35 cellular contexts compared by ENCODE assay signal in the genomic region with DNA sequence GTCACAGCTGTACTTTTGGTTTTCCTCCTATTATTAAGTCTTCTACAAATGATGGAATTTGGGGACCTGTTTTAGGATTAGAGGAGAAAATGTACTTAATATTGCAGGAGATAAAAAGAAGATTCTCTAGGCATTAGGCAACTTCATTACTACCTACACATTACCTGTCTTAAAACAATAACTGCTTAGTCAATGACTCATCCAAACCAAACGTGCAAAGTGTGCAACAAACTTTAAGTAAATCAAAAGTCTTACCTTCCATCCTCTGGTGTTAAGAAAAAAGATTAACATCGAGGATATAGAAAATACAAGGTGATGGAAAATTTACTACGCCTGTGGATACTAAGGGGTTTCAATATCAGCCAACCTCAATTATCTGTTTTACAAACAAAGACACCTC.
"Had no signal": no experiment of that assay in that cellular context is flagged by ENCODE, and none has a peak within 500 bp of the region (broad histone marks: within the 10 kb centered on the region; RNA-seq: fewer than 3 reads in every experiment).

No MANE protein-coding gene starts in this region.

- H3K4me1 ChIP-seq: ascending aorta had no signal

- H3K4me3 Mint-ChIP-seq: activated B cell treated with CpG ODN at 0.5 μM for 24 hours; activated CD4-positive, alpha-beta memory T cell treated with anti-CD3 and anti-CD28 coated beads, Interleukin-2, amount 10 ng/mL, durations not matched to agents 7 days and 5 days; activated CD4-positive, alpha-beta T cell treated with anti-CD3 and anti-CD28 coated beads, Interleukin-2, amount 10 ng/mL, durations not matched to agents 7 days and 5 days; activated CD8-positive, alpha-beta memory T cell treated with anti-CD3 and anti-CD28 coated beads, Interleukin-2, amount 10 ng/mL, durations not matched to agents 7 days and 5 days; activated CD8-positive, alpha-beta T cell treated with anti-CD3 and anti-CD28 coated beads, Interleukin-2, amount 10 ng/mL, durations not matched to agents 7 days and 5 days; activated naive CD4-positive, alpha-beta T cell treated with anti-CD3 and anti-CD28 coated beads, Interleukin-2, amount 10 ng/mL, durations not matched to agents 7 days and 5 days; activated naive CD4-positive, alpha-beta T cell treated with anti-CD3 and anti-CD28 coated beads, Interleukin-2, amount 50 U/mL, for 24 hours; activated naive CD8-positive, alpha-beta T cell; activated naive CD8-positive, alpha-beta T cell treated with anti-CD3 and anti-CD28 coated beads, Interleukin-2, amount 10 ng/mL, durations not matched to agents 7 days and 5 days; activated naive CD8-positive, alpha-beta T cell treated with anti-CD3 and anti-CD28 coated beads, Interleukin-2, amount 50 U/mL, for 24 hours; activated T-cell treated with anti-CD3 and anti-CD28 coated beads, Interleukin-2, amount 50 U/mL, for 24 hours; brain; T-helper 1 cell treated with Interleukin-12 subunit alpha and Interleukin-12 subunit beta and Interleukin-4 antibody, amounts not matched to agents 30 μg/mL and 1 μg/mL, for 36 hours; T-helper 2 cell treated with Interferon-gamma antibody and Interleukin-4, amounts not matched to agents 5 μg/mL and 100 μg/mL, for 36 hours had no signal

- H3K27me3 Mint-ChIP-seq: activated B cell treated with CpG ODN at 0.5 μM for 24 hours; activated CD4-positive, alpha-beta memory T cell treated with anti-CD3 and anti-CD28 coated beads, Interleukin-2, amount 10 ng/mL, durations not matched to agents 7 days and 5 days; activated CD4-positive, alpha-beta T cell treated with anti-CD3 and anti-CD28 coated beads, Interleukin-2, amount 10 ng/mL, durations not matched to agents 7 days and 5 days; activated CD8-positive, alpha-beta memory T cell treated with anti-CD3 and anti-CD28 coated beads, Interleukin-2, amount 10 ng/mL, durations not matched to agents 7 days and 5 days; activated naive CD4-positive, alpha-beta T cell treated with anti-CD3 and anti-CD28 coated beads, Interleukin-2, amount 10 ng/mL, durations not matched to agents 7 days and 5 days; activated naive CD4-positive, alpha-beta T cell treated with anti-CD3 and anti-CD28 coated beads, Interleukin-2, amount 50 U/mL, for 24 hours; activated naive CD8-positive, alpha-beta T cell; activated naive CD8-positive, alpha-beta T cell treated with anti-CD3 and anti-CD28 coated beads, Interleukin-2, amount 10 ng/mL, durations not matched to agents 7 days and 5 days; activated naive CD8-positive, alpha-beta T cell treated with anti-CD3 and anti-CD28 coated beads, Interleukin-2, amount 50 U/mL, for 24 hours; activated T-cell treated with anti-CD3 and anti-CD28 coated beads, Interleukin-2, amount 50 U/mL, for 24 hours; brain had no signal

- H3K27ac Mint-ChIP-seq: activated B cell treated with CpG ODN at 0.5 μM for 24 hours; activated CD4-positive, alpha-beta memory T cell treated with anti-CD3 and anti-CD28 coated beads, Interleukin-2, amount 10 ng/mL, durations not matched to agents 7 days and 5 days; activated CD4-positive, alpha-beta T cell treated with anti-CD3 and anti-CD28 coated beads, Interleukin-2, amount 10 ng/mL, durations not matched to agents 7 days and 5 days; activated CD8-positive, alpha-beta memory T cell treated with anti-CD3 and anti-CD28 coated beads, Interleukin-2, amount 10 ng/mL, durations not matched to agents 7 days and 5 days; activated CD8-positive, alpha-beta T cell treated with anti-CD3 and anti-CD28 coated beads, Interleukin-2, amount 10 ng/mL, durations not matched to agents 7 days and 5 days; activated naive CD4-positive, alpha-beta T cell treated with anti-CD3 and anti-CD28 coated beads, Interleukin-2, amount 10 ng/mL, durations not matched to agents 7 days and 5 days; activated naive CD4-positive, alpha-beta T cell treated with anti-CD3 and anti-CD28 coated beads, Interleukin-2, amount 50 U/mL, for 24 hours; activated naive CD8-positive, alpha-beta T cell; activated naive CD8-positive, alpha-beta T cell treated with anti-CD3 and anti-CD28 coated beads, Interleukin-2, amount 10 ng/mL, durations not matched to agents 7 days and 5 days; activated naive CD8-positive, alpha-beta T cell treated with anti-CD3 and anti-CD28 coated beads, Interleukin-2, amount 50 U/mL, for 24 hours; activated T-cell treated with anti-CD3 and anti-CD28 coated beads, Interleukin-2, amount 50 U/mL, for 24 hours; activated T-helper 2 cell treated with anti-CD3 and anti-CD28 coated beads, Interferon-gamma antibody, Interleukin-2, Interleukin-4, amounts not matched to agents 10 μg/mL and 5 μg/mL and 100 μg/mL, durations not matched to agents 14 hours and 24 hours and 36 hours; brain; T-helper 1 cell treated with Interleukin-12 subunit alpha and Interleukin-12 subunit beta and Interleukin-4 antibody, amounts not matched to agents 30 μg/mL and 1 μg/mL, for 36 hours; T-helper 2 cell treated with Interferon-gamma antibody and Interleukin-4, amounts not matched to agents 5 μg/mL and 100 μg/mL, for 36 hours had no signal

- H3K27ac ChIP-seq: ascending aorta, VCaP had no signal

- H3K27me3 ChIP-seq: ascending aorta had no signal

- ATAC-seq: activated CD8-positive, alpha-beta memory T cell treated with anti-CD3 and anti-CD28 coated beads, Interleukin-2, amount 10 ng/mL, durations not matched to agents 7 days and 5 days; activated CD8-positive, alpha-beta T cell treated with anti-CD3 and anti-CD28 coated beads, Interleukin-2, amount 10 ng/mL, durations not matched to agents 7 days and 5 days; activated naive CD8-positive, alpha-beta T cell treated with anti-CD3 and anti-CD28 coated beads, Interleukin-2, amount 50 U/mL, for 24 hours had no signal

- H3K9me3 ChIP-seq: ascending aorta had no signal

- DNase-seq: activated B cell treated with CpG ODN at 0.5 μM for 24 hours; activated CD4-positive, alpha-beta memory T cell treated with anti-CD3 and anti-CD28 coated beads, Interleukin-2, amount 10 ng/mL, durations not matched to agents 7 days and 5 days; activated CD4-positive, alpha-beta T cell treated with anti-CD3 and anti-CD28 coated beads for 4 hours; activated CD4-positive, alpha-beta T cell treated with anti-CD3 and anti-CD28 coated beads, Interleukin-2, amount 10 ng/mL, durations not matched to agents 7 days and 5 days; activated CD4-positive, alpha-beta T cell treated with anti-CD3 and anti-CD28 coated beads, Interleukin-2, amount 50 U/mL, for 48 hours; activated CD4-positive, CD25-positive, alpha-beta regulatory T cell treated with anti-CD3 and anti-CD28 coated beads, Interleukin-2, amount 50 U/mL, for 72 hours; activated CD8-positive, alpha-beta memory T cell treated with anti-CD3 and anti-CD28 coated beads for 24 hours; activated CD8-positive, alpha-beta memory T cell treated with anti-CD3 and anti-CD28 coated beads, Interleukin-2, amount 10 ng/mL, durations not matched to agents 7 days and 5 days; activated CD8-positive, alpha-beta memory T cell treated with anti-CD3 and anti-CD28 coated beads, Interleukin-2, amount 50 U/mL, for 48 hours; activated CD8-positive, alpha-beta T cell treated with anti-CD3 and anti-CD28 coated beads, Interleukin-2, amount 10 ng/mL, durations not matched to agents 7 days and 5 days; activated effector memory CD4-positive, alpha-beta T cell treated with Interleukin-2 at 50 U/mL for 16 hours; activated gamma-delta T cell; activated naive CD4-positive, alpha-beta T cell treated with anti-CD3 and anti-CD28 coated beads, Interleukin-2, amount 10 ng/mL, durations not matched to agents 7 days and 5 days; activated naive CD4-positive, alpha-beta T cell treated with Interleukin-2 at 50 U/mL for 16 hours; activated naive CD8-positive, alpha-beta T cell treated with anti-CD3 and anti-CD28 coated beads, Interleukin-2, amount 10 ng/mL, durations not matched to agents 7 days and 5 days; activated naive CD8-positive, alpha-beta T cell treated with anti-CD3 and anti-CD28 coated beads, Interleukin-2, amount 50 U/mL, for 24 hours; activated T-cell treated with anti-CD3 and anti-CD28 coated beads, Interleukin-2, amount 50 U/mL, for 24 hours; activated T-cell treated with anti-CD3 and anti-CD28 coated beads, Interleukin-2, amount 50 U/mL, for 48 hours; amygdala; anterior cingulate cortex; central memory CD4-positive, alpha-beta T cell; cerebellar nuclear complex; SW 1271; T-helper 1 cell; T-helper 2 cell; T-helper 9 cell had no signal

- H3K36me3 ChIP-seq: ascending aorta had no signal

- H3K4me3 ChIP-seq: ascending aorta had no signal

- FAIRE-seq: TTC549 had no signal

- H3K9me3 Mint-ChIP-seq: activated B cell treated with CpG ODN at 0.5 μM for 24 hours; activated CD4-positive, alpha-beta memory T cell treated with anti-CD3 and anti-CD28 coated beads, Interleukin-2, amount 10 ng/mL, durations not matched to agents 7 days and 5 days; activated CD4-positive, alpha-beta T cell treated with anti-CD3 and anti-CD28 coated beads, Interleukin-2, amount 10 ng/mL, durations not matched to agents 7 days and 5 days; activated naive CD4-positive, alpha-beta T cell treated with anti-CD3 and anti-CD28 coated beads, Interleukin-2, amount 10 ng/mL, durations not matched to agents 7 days and 5 days; activated naive CD4-positive, alpha-beta T cell treated with anti-CD3 and anti-CD28 coated beads, Interleukin-2, amount 50 U/mL, for 24 hours; activated naive CD8-positive, alpha-beta T cell treated with anti-CD3 and anti-CD28 coated beads, Interleukin-2, amount 10 ng/mL, durations not matched to agents 7 days and 5 days; activated T-cell treated with anti-CD3 and anti-CD28 coated beads, Interleukin-2, amount 50 U/mL, for 24 hours; activated T-helper 2 cell treated with anti-CD3 and anti-CD28 coated beads, Interferon-gamma antibody, Interleukin-2, Interleukin-4, amounts not matched to agents 10 μg/mL and 5 μg/mL and 100 μg/mL, durations not matched to agents 14 hours and 24 hours and 36 hours; T-helper 1 cell treated with Interleukin-12 subunit alpha and Interleukin-12 subunit beta and Interleukin-4 antibody, amounts not matched to agents 30 μg/mL and 1 μg/mL, for 36 hours; T-helper 2 cell treated with Interferon-gamma antibody and Interleukin-4, amounts not matched to agents 5 μg/mL and 100 μg/mL, for 36 hours had no signal

- H3K36me3 Mint-ChIP-seq: activated CD8-positive, alpha-beta memory T cell treated with anti-CD3 and anti-CD28 coated beads, Interleukin-2, amount 10 ng/mL, durations not matched to agents 7 days and 5 days; activated naive CD4-positive, alpha-beta T cell treated with anti-CD3 and anti-CD28 coated beads, Interleukin-2, amount 10 ng/mL, durations not matched to agents 7 days and 5 days; activated naive CD4-positive, alpha-beta T cell treated with anti-CD3 and anti-CD28 coated beads, Interleukin-2, amount 50 U/mL, for 24 hours; activated naive CD8-positive, alpha-beta T cell; activated naive CD8-positive, alpha-beta T cell treated with anti-CD3 and anti-CD28 coated beads, Interleukin-2, amount 10 ng/mL, durations not matched to agents 7 days and 5 days; brain had no signal

- H3K4me1 Mint-ChIP-seq: activated CD4-positive, alpha-beta memory T cell treated with anti-CD3 and anti-CD28 coated beads, Interleukin-2, amount 10 ng/mL, durations not matched to agents 7 days and 5 days; activated CD4-positive, alpha-beta T cell treated with anti-CD3 and anti-CD28 coated beads, Interleukin-2, amount 10 ng/mL, durations not matched to agents 7 days and 5 days; activated CD8-positive, alpha-beta memory T cell treated with anti-CD3 and anti-CD28 coated beads, Interleukin-2, amount 10 ng/mL, durations not matched to agents 7 days and 5 days; activated naive CD4-positive, alpha-beta T cell treated with anti-CD3 and anti-CD28 coated beads, Interleukin-2, amount 10 ng/mL, durations not matched to agents 7 days and 5 days; activated naive CD4-positive, alpha-beta T cell treated with anti-CD3 and anti-CD28 coated beads, Interleukin-2, amount 50 U/mL, for 24 hours; activated naive CD8-positive, alpha-beta T cell treated with anti-CD3 and anti-CD28 coated beads, Interleukin-2, amount 10 ng/mL, durations not matched to agents 7 days and 5 days; activated naive CD8-positive, alpha-beta T cell treated with anti-CD3 and anti-CD28 coated beads, Interleukin-2, amount 50 U/mL, for 24 hours; brain had no signal
